33 cellular contexts compared by ENCODE assay signal in genomic region chr3:37808656-37809055, GRCh38.
"Had no signal": no experiment of that assay in that cellular context is flagged by ENCODE, and none has a peak within 500 bp of the region (broad histone marks: within the 10 kb centered on the region; RNA-seq: fewer than 3 reads in every experiment).

No MANE protein-coding gene starts in this region.

- H3K36me3 Mint-ChIP-seq: activated CD8-positive, alpha-beta memory T cell treated with anti-CD3 and anti-CD28 coated beads, Interleukin-2, amount 10 ng/mL, durations not matched to agents 7 days and 5 days; activated naive CD8-positive, alpha-beta T cell treated with anti-CD3 and anti-CD28 coated beads for 36 hours; naive B cell; stimulated activated memory B cell treated with anti-CD40 and anti-IgM and Interleukin-4, amounts not matched to agents 10 μg/mL and 1 μg/mL and 100 μg/mL, for 72 hours had no signal

- ATAC-seq: activated CD4-positive, alpha-beta T cell treated with anti-CD3 and anti-CD28 coated beads for 36 hours; activated CD8-positive, alpha-beta memory T cell treated with anti-CD3 and anti-CD28 coated beads, Interleukin-2, amount 10 ng/mL, durations not matched to agents 7 days and 5 days; activated CD8-positive, alpha-beta T cell treated with anti-CD3 and anti-CD28 coated beads, Interleukin-2, amount 10 ng/mL, durations not matched to agents 7 days and 5 days; activated T-cell treated with anti-CD3 and anti-CD28 coated beads, Interleukin-2, amount 50 U/mL, for 72 hours; body of pancreas; left cardiac atrium; pancreas; sciatic nerve; stimulated activated memory B cell treated with anti-CD40 and anti-IgM and Interleukin-4, amounts not matched to agents 10 μg/mL and 1 μg/mL and 100 μg/mL, for 72 hours; upper lobe of right lung had no signal

- H3K4me2 ChIP-seq: hepatocyte, smooth muscle cell had no signal

- H3K27ac Mint-ChIP-seq: activated CD4-positive, alpha-beta T cell treated with anti-CD3 and anti-CD28 coated beads for 36 hours; activated CD8-positive, alpha-beta memory T cell treated with anti-CD3 and anti-CD28 coated beads, Interleukin-2, amount 10 ng/mL, durations not matched to agents 7 days and 5 days; activated CD8-positive, alpha-beta T cell treated with anti-CD3 and anti-CD28 coated beads, Interleukin-2, amount 10 ng/mL, durations not matched to agents 7 days and 5 days; activated naive CD4-positive, alpha-beta T cell treated with anti-CD3 and anti-CD28 coated beads for 36 hours; activated naive CD8-positive, alpha-beta T cell treated with anti-CD3 and anti-CD28 coated beads for 36 hours; activated T-cell treated with anti-CD3 and anti-CD28 coated beads, Interleukin-2, amount 50 U/mL, for 72 hours; naive B cell; nephron progenitor cell; stimulated activated memory B cell treated with anti-CD40 and anti-IgM and Interleukin-4, amounts not matched to agents 10 μg/mL and 1 μg/mL and 100 μg/mL, for 72 hours had no signal

- DNase-seq: activated CD4-positive, alpha-beta T cell treated with anti-CD3 and anti-CD28 coated beads for 36 hours; activated CD4-positive, CD25-positive, alpha-beta regulatory T cell; activated CD8-positive, alpha-beta memory T cell treated with anti-CD3 and anti-CD28 coated beads, Interleukin-2, amount 10 ng/mL, durations not matched to agents 7 days and 5 days; activated CD8-positive, alpha-beta T cell treated with anti-CD3 and anti-CD28 coated beads, Interleukin-2, amount 10 ng/mL, durations not matched to agents 7 days and 5 days; activated naive CD4-positive, alpha-beta T cell treated with anti-CD3 and anti-CD28 coated beads for 36 hours; activated naive CD8-positive, alpha-beta T cell treated with anti-CD3 and anti-CD28 coated beads for 36 hours; activated T-cell treated with anti-CD3 and anti-CD28 coated beads, Interleukin-2, amount 50 U/mL, for 72 hours; adrenal gland; aorta; body of pancreas; foreskin melanocyte; left cardiac atrium; mammary epithelial cell; naive B cell; nephron progenitor cell; nucleus accumbens; pancreas; retina; stimulated activated CD4-positive, alpha-beta T cell treated with anti-CD3 and anti-CD28 coated beads, Interleukin-1b, Interleukin-23, amount 100 ng/mL, for 48 hours; stimulated activated CD4-positive, alpha-beta T cell treated with anti-CD3 and anti-CD28 coated beads, Interleukin-4, amount 100 ng/mL, for 4 hours; stimulated activated CD8-positive, alpha-beta memory T cell treated with anti-CD3 and anti-CD28 coated beads, Interleukin-4, amount 100 ng/mL, for 48 hours; stomach; tibial artery; upper lobe of right lung had no signal

- H3K4me1 ChIP-seq: body of pancreas, pancreas had no signal

- H3K4me3 ChIP-seq: adrenal gland, body of pancreas, cardiac muscle cell, coronary artery, esophagus muscularis mucosa, hepatocyte, pancreas, prostate gland, smooth muscle cell, stomach, tibial artery, upper lobe of right lung had no signal

- H3K27me3 ChIP-seq: adrenal gland, body of pancreas, cardiac muscle cell, esophagus muscularis mucosa, hepatocyte, pancreas, stomach, tibial artery, upper lobe of right lung had no signal

- H3K36me3 ChIP-seq: cardiac muscle cell, pancreas, prostate gland had no signal

- FAIRE-seq: keratinocyte, pancreas had no signal

- H3K9me3 ChIP-seq: adrenal gland, body of pancreas, esophagus muscularis mucosa, pancreas, prostate gland, stomach, tibial artery, upper lobe of right lung had no signal

- H3K27ac ChIP-seq: adrenal gland, body of pancreas, cardiac muscle cell, coronary artery, esophagus muscularis mucosa, hepatocyte, pancreas, prostate gland, stomach, upper lobe of right lung had no signal

- H3K4me1 Mint-ChIP-seq: activated CD8-positive, alpha-beta memory T cell treated with anti-CD3 and anti-CD28 coated beads, Interleukin-2, amount 10 ng/mL, durations not matched to agents 7 days and 5 days; stimulated activated memory B cell treated with anti-CD40 and anti-IgM and Interleukin-4, amounts not matched to agents 10 μg/mL and 1 μg/mL and 100 μg/mL, for 72 hours had no signal

- H3K27me3 Mint-ChIP-seq: activated CD4-positive, alpha-beta T cell treated with anti-CD3 and anti-CD28 coated beads for 36 hours; activated naive CD8-positive, alpha-beta T cell treated with anti-CD3 and anti-CD28 coated beads for 36 hours; naive B cell had no signal

- H3K79me2 ChIP-seq: hepatocyte had no signal

- H3K4me3 Mint-ChIP-seq: activated CD4-positive, alpha-beta T cell treated with anti-CD3 and anti-CD28 coated beads for 36 hours; activated CD8-positive, alpha-beta memory T cell treated with anti-CD3 and anti-CD28 coated beads, Interleukin-2, amount 10 ng/mL, durations not matched to agents 7 days and 5 days; activated CD8-positive, alpha-beta T cell treated with anti-CD3 and anti-CD28 coated beads, Interleukin-2, amount 10 ng/mL, durations not matched to agents 7 days and 5 days; activated naive CD4-positive, alpha-beta T cell treated with anti-CD3 and anti-CD28 coated beads for 36 hours; activated naive CD8-positive, alpha-beta T cell treated with anti-CD3 and anti-CD28 coated beads for 36 hours; activated T-cell treated with anti-CD3 and anti-CD28 coated beads, Interleukin-2, amount 50 U/mL, for 72 hours; naive B cell; nephron progenitor cell; stimulated activated memory B cell treated with anti-CD40 and anti-IgM and Interleukin-4, amounts not matched to agents 10 μg/mL and 1 μg/mL and 100 μg/mL, for 72 hours had no signal

- H2AFZ ChIP-seq: hepatocyte had no signal

- H3K9me3 Mint-ChIP-seq: activated naive CD4-positive, alpha-beta T cell treated with anti-CD3 and anti-CD28 coated beads for 36 hours; activated naive CD8-positive, alpha-beta T cell treated with anti-CD3 and anti-CD28 coated beads for 36 hours; activated T-cell treated with anti-CD3 and anti-CD28 coated beads, Interleukin-2, amount 50 U/mL, for 72 hours; naive B cell; nephron progenitor cell; stimulated activated memory B cell treated with anti-CD40 and anti-IgM and Interleukin-4, amounts not matched to agents 10 μg/mL and 1 μg/mL and 100 μg/mL, for 72 hours had no signal
